2 cellular contexts compared by ENCODE assay signal in genomic region chr10:101761226-101761625, GRCh38.
TF ChIP-seq lines count a peak whose summit lies in the region.

No MANE protein-coding gene starts in this region.

TF ChIP-seq in SK-N-SH, 30 proteins besides CTCF, POLR2A, EP300 and RAD21 (continued from another document):
- TF ChIP-seq MEF2A (IDR thresholded peaks at IDR 0.05; ENCODE audit: borderline replicate concordance, low read depth) (no peak), SIN3A (IDR thresholded peaks at IDR 0.05; ENCODE audit: borderline replicate concordance, low read depth, low read length) (no peak), ELF1 (IDR thresholded peaks at IDR 0.05) (no peak), POLR2AphosphoS5 (IDR thresholded peaks at IDR 0.05; ENCODE audit: low read depth, low read length) (no peak), GABPA (IDR thresholded peaks at IDR 0.05; ENCODE audit: low read depth) (no peak), MXI1 (IDR thresholded peaks at IDR 0.05; ENCODE audit: low read depth, low read length) (no peak), TCF12 (IDR thresholded peaks at IDR 0.05) (no peak), FOSL2 (IDR thresholded peaks at IDR 0.05; ENCODE audit: borderline replicate concordance, low read depth) (no peak), NRF1 (IDR thresholded peaks at IDR 0.05; ENCODE audit: low read depth, low read length) (no peak), NFIC (IDR thresholded peaks at IDR 0.05; ENCODE audit: borderline replicate concordance) (no peak), REST (IDR thresholded peaks at IDR 0.05; ENCODE audit: low read depth, low read length) (no peak), FOXM1 (IDR thresholded peaks at IDR 0.05; ENCODE audit: low read depth) (no peak)
- TF ChIP-seq, protein P1, sequence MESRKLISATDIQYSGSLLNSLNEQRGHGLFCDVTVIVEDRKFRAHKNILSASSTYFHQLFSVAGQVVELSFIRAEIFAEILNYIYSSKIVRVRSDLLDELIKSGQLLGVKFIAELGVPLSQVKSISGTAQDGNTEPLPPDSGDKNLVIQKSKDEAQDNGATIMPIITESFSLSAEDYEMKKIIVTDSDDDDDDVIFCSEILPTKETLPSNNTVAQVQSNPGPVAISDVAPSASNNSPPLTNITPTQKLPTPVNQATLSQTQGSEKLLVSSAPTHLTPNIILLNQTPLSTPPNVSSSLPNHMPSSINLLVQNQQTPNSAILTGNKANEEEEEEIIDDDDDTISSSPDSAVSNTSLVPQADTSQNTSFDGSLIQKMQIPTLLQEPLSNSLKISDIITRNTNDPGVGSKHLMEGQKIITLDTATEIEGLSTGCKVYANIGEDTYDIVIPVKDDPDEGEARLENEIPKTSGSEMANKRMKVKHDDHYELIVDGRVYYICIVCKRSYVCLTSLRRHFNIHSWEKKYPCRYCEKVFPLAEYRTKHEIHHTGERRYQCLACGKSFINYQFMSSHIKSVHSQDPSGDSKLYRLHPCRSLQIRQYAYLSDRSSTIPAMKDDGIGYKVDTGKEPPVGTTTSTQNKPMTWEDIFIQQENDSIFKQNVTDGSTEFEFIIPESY (IDR thresholded peaks at IDR 0.05; ENCODE audit: borderline replicate concordance, low read depth): no peak

TF ChIP-seq in SK-N-SH treated with all-trans-retinoic acid at 6 μM for 48 hours, 23 proteins besides CTCF, POLR2A, EP300 and RAD21:
- TF ChIP-seq, protein P2, sequence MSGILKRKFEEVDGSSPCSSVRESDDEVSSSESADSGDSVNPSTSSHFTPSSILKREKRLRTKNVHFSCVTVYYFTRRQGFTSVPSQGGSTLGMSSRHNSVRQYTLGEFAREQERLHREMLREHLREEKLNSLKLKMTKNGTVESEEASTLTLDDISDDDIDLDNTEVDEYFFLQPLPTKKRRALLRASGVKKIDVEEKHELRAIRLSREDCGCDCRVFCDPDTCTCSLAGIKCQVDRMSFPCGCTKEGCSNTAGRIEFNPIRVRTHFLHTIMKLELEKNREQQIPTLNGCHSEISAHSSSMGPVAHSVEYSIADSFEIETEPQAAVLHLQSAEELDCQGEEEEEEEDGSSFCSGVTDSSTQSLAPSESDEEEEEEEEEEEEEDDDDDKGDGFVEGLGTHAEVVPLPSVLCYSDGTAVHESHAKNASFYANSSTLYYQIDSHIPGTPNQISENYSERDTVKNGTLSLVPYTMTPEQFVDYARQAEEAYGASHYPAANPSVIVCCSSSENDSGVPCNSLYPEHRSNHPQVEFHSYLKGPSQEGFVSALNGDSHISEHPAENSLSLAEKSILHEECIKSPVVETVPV (CRISPR knock-in tag; IDR thresholded peaks at IDR 0.05): no peak
- TF ChIP-seq GLIS3 (CRISPR knock-in tag; IDR thresholded peaks at IDR 0.05) (no peak), ZFP30 (CRISPR knock-in tag; IDR thresholded peaks at IDR 0.05) (no peak), ZNF565 (CRISPR knock-in tag; conservative IDR thresholded peaks at IDR 0.05; ENCODE audit: low read depth) (no peak), TOX (CRISPR knock-in tag; IDR thresholded peaks at IDR 0.05; ENCODE audit: borderline replicate concordance) (no peak), ZC3H10 (CRISPR knock-in tag; IDR thresholded peaks at IDR 0.05) (no peak), PPARA (CRISPR knock-in tag; IDR thresholded peaks at IDR 0.05; ENCODE audit: borderline replicate concordance) (no peak), TCF4 (CRISPR knock-in tag; IDR thresholded peaks at IDR 0.05; ENCODE audit: borderline replicate concordance) (no peak), ZFP3 (CRISPR knock-in tag; IDR thresholded peaks at IDR 0.05) (no peak), ZNF8 (CRISPR knock-in tag; IDR thresholded peaks at IDR 0.05) (no peak)
